Comparison of ENCODE assay signal across 28 cellular contexts in the genomic region with DNA sequence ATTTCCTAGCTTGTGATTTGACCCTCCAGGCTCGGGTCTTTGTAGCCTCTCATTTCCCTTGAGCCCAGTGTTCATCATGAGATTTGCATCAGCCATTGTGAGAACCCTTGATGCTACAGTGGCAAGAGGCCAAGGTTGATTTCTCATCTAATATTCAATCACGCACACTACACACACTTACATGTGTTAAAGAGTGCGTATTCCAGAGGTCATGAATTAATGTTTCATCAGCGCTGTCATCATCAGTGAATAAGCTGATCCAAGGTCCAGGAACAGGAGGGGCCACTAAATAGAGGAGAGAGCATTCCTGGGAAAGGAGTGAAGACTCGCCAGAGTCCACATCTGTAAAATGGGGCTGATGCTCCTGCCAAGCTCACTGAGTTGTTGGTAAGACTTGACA.
"Had no signal": no experiment of that assay in that cellular context is flagged by ENCODE, and none has a peak within 500 bp of the region (broad histone marks: within the 10 kb centered on the region; RNA-seq: fewer than 3 reads in every experiment).

No MANE protein-coding gene starts in this region.

- H3K27me3 ChIP-seq: breast epithelium, gastrocnemius medialis, hepatocyte, sigmoid colon, testis had no signal

- H3K79me2 ChIP-seq: hepatocyte, parathyroid adenoma had no signal

- H3K4me2 ChIP-seq: hepatocyte had no signal

- H3K9me3 ChIP-seq: breast epithelium, esophagus muscularis mucosa, gastrocnemius medialis, psoas muscle, sigmoid colon, testis, transverse colon had no signal

- H3K4me3 Mint-ChIP-seq: activated B cell treated with CpG ODN at 0.5 μM for 24 hours; activated CD8-positive, alpha-beta memory T cell treated with anti-CD3 and anti-CD28 coated beads, Interleukin-2, amount 10 ng/mL, durations not matched to agents 7 days and 5 days; activated CD8-positive, alpha-beta T cell treated with anti-CD3 and anti-CD28 coated beads, Interleukin-2, amount 10 ng/mL, durations not matched to agents 7 days and 5 days; activated naive CD4-positive, alpha-beta T cell treated with anti-CD3 and anti-CD28 coated beads, Interleukin-2, amount 50 U/mL, for 24 hours; activated naive CD8-positive, alpha-beta T cell treated with anti-CD3 and anti-CD28 coated beads, Interleukin-2, amount 50 U/mL, for 24 hours; central memory CD8-positive, alpha-beta T cell; dendritic cell treated with granulocyte-macrophage colony-stimulating factor and Interleukin-4, amounts not matched to agents 40 ng/mL and 50 ng/mL, for 4 days; endodermal cell; mesothelial cell of epicardium; naive B cell had no signal

- H3K9me3 Mint-ChIP-seq: activated B cell treated with CpG ODN at 0.5 μM for 24 hours; activated naive CD4-positive, alpha-beta T cell treated with anti-CD3 and anti-CD28 coated beads, Interleukin-2, amount 50 U/mL, for 24 hours; activated naive CD8-positive, alpha-beta T cell treated with anti-CD3 and anti-CD28 coated beads, Interleukin-2, amount 50 U/mL, for 24 hours; activated T-helper 2 cell treated with anti-CD3 and anti-CD28 coated beads, Interferon-gamma antibody, Interleukin-2, Interleukin-4, amounts not matched to agents 10 μg/mL and 5 μg/mL and 100 μg/mL, durations not matched to agents 14 hours and 24 hours and 36 hours; central memory CD8-positive, alpha-beta T cell; dendritic cell treated with granulocyte-macrophage colony-stimulating factor and Interleukin-4, amounts not matched to agents 40 ng/mL and 50 ng/mL, for 4 days; mesothelial cell of epicardium had no signal

- H3K4me3 ChIP-seq: breast epithelium, esophagus muscularis mucosa, gastrocnemius medialis, hepatocyte, psoas muscle, sigmoid colon, spleen, testis, transverse colon had no signal

- H3K36me3 ChIP-seq: breast epithelium, esophagus muscularis mucosa, gastrocnemius medialis, sigmoid colon, spleen, transverse colon had no signal

- DNase-seq: activated B cell treated with CpG ODN at 0.5 μM for 24 hours; activated CD8-positive, alpha-beta memory T cell treated with anti-CD3 and anti-CD28 coated beads, Interleukin-2, amount 10 ng/mL, durations not matched to agents 7 days and 5 days; activated CD8-positive, alpha-beta T cell treated with anti-CD3 and anti-CD28 coated beads, Interleukin-2, amount 10 ng/mL, durations not matched to agents 7 days and 5 days; activated naive CD8-positive, alpha-beta T cell treated with anti-CD3 and anti-CD28 coated beads, Interleukin-2, amount 50 U/mL, for 24 hours; activated T-cell treated with anti-CD3 and anti-CD28 coated beads, Interleukin-2, amount 50 U/mL, for 48 hours; amygdala; endodermal cell; gastrocnemius medialis; islet precursor cell; left cardiac atrium; left ventricle myocardium superior; naive B cell; psoas muscle; sigmoid colon; spleen; stimulated activated naive CD4-positive, alpha-beta T cell treated with Interleukin-2 at 50 U/mL for 16 hours; T-helper 2 cell; testis; transverse colon had no signal

- H3K36me3 Mint-ChIP-seq: activated CD8-positive, alpha-beta memory T cell treated with anti-CD3 and anti-CD28 coated beads, Interleukin-2, amount 10 ng/mL, durations not matched to agents 7 days and 5 days; activated naive CD4-positive, alpha-beta T cell treated with anti-CD3 and anti-CD28 coated beads, Interleukin-2, amount 50 U/mL, for 24 hours; mesothelial cell of epicardium; naive B cell had no signal

- H3K4me1 Mint-ChIP-seq: activated B cell treated with CpG ODN at 0.5 μM for 24 hours; activated CD8-positive, alpha-beta memory T cell treated with anti-CD3 and anti-CD28 coated beads, Interleukin-2, amount 10 ng/mL, durations not matched to agents 7 days and 5 days; activated naive CD4-positive, alpha-beta T cell treated with anti-CD3 and anti-CD28 coated beads, Interleukin-2, amount 50 U/mL, for 24 hours; activated naive CD8-positive, alpha-beta T cell treated with anti-CD3 and anti-CD28 coated beads, Interleukin-2, amount 50 U/mL, for 24 hours; central memory CD8-positive, alpha-beta T cell; endodermal cell had no signal

- H3K9ac ChIP-seq: parathyroid adenoma had no signal

- H3K27ac Mint-ChIP-seq: activated B cell treated with CpG ODN at 0.5 μM for 24 hours; activated CD8-positive, alpha-beta memory T cell treated with anti-CD3 and anti-CD28 coated beads, Interleukin-2, amount 10 ng/mL, durations not matched to agents 7 days and 5 days; activated CD8-positive, alpha-beta T cell treated with anti-CD3 and anti-CD28 coated beads, Interleukin-2, amount 10 ng/mL, durations not matched to agents 7 days and 5 days; activated naive CD4-positive, alpha-beta T cell treated with anti-CD3 and anti-CD28 coated beads, Interleukin-2, amount 50 U/mL, for 24 hours; activated naive CD8-positive, alpha-beta T cell treated with anti-CD3 and anti-CD28 coated beads, Interleukin-2, amount 50 U/mL, for 24 hours; activated T-helper 2 cell treated with anti-CD3 and anti-CD28 coated beads, Interferon-gamma antibody, Interleukin-2, Interleukin-4, amounts not matched to agents 10 μg/mL and 5 μg/mL and 100 μg/mL, durations not matched to agents 14 hours and 24 hours and 36 hours; dendritic cell treated with granulocyte-macrophage colony-stimulating factor and Interleukin-4, amounts not matched to agents 40 ng/mL and 50 ng/mL, for 4 days; endodermal cell; mesothelial cell of epicardium; naive B cell had no signal

- H3K4me1 ChIP-seq: breast epithelium, esophagus muscularis mucosa, gastrocnemius medialis, parathyroid adenoma, sigmoid colon, testis, transverse colon had no signal

- H3K27ac ChIP-seq: breast epithelium, esophagus muscularis mucosa, gastrocnemius medialis, hepatocyte, parathyroid adenoma, psoas muscle, sigmoid colon, spleen, testis, transverse colon had no signal

- H2AFZ ChIP-seq: hepatocyte, parathyroid adenoma had no signal
